Comparison of ENCODE assay signal across 1 cellular context in the genomic region with DNA sequence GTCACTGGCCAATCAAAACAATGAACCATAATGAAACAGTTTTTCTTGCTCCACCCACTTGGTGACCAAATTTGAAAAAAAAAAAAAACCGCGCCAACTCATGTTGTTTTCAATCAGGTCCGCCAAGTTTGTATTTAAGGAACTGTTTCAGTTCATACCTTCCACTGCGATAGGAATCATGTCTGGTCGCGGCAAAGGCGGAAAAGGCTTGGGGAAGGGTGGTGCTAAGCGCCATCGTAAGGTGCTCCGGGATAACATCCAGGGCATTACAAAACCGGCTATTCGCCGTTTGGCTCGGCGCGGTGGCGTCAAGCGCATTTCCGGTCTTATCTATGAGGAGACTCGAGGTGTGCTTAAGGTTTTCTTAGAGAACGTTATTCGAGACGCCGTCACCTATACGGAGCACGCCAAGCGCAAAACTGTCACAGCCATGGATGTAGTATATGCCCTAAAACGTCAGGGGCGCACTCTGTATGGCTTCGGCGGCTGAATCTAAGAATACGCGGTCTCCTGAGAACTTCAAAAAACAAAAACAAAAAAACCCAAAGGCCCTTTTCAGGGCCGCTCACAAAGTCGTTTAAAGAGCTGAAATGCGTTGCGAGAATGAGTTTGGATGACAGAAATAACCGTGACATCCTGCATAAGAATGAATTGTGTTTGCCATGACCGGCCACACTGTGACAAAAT.
TF ChIP-seq lines count a peak whose summit lies in the region.

No MANE protein-coding gene starts in this region.

TF ChIP-seq in H1, 55 proteins besides CTCF, POLR2A, EP300 and RAD21:
- TF ChIP-seq, protein P1, sequence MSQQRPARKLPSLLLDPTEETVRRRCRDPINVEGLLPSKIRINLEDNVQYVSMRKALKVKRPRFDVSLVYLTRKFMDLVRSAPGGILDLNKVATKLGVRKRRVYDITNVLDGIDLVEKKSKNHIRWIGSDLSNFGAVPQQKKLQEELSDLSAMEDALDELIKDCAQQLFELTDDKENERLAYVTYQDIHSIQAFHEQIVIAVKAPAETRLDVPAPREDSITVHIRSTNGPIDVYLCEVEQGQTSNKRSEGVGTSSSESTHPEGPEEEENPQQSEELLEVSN (IDR thresholded peaks at IDR 0.05) = peak; percentile 25; the same call in 1 of the 2 replicates
- TF ChIP-seq RFX5 (IDR thresholded peaks at IDR 0.05; ENCODE audit: borderline replicate concordance, low read depth, low read length) (no peak), CBX8 (IDR thresholded peaks at IDR 0.05; ENCODE audit: borderline replicate concordance, low read depth, low read length) (no peak), KDM4A (IDR thresholded peaks at IDR 0.05; ENCODE audit: low read depth, low read length, severe bottlenecking) (no peak), TCF12 (IDR thresholded peaks at IDR 0.05; ENCODE audit: low read depth, low read length) (0 out of 2 replicates have a peak, but pooled peaks have one; percentile 78), NRF1 (IDR thresholded peaks at IDR 0.05; ENCODE audit: low read depth, low read length) (no peak), GABPA (IDR thresholded peaks at IDR 0.05; ENCODE audit: borderline replicate concordance, insufficient read depth, low read length) (no peak), TAF7 (optimal IDR thresholded peaks at IDR 0.05; ENCODE audit: borderline replicate concordance, low read depth, low read length) (peak; percentile 98), KDM5A (IDR thresholded peaks at IDR 0.05; ENCODE audit: low read length) (no peak), SIN3A (conservative IDR thresholded peaks at IDR 0.05 in 1 of 2, IDR thresholded peaks at IDR 0.05 in 1 of 2; ENCODE audit: low read depth in 1 of 2, low read length in 2 of 2) (peak; percentile 81 to 84; a peak in 2 of 4 replicates), FOSL1 (IDR thresholded peaks at IDR 0.05; ENCODE audit: insufficient read depth, low read depth, low read length) (no peak), SRF (IDR thresholded peaks at IDR 0.05; ENCODE audit: low read depth, low read length) (peak; percentile 23; the same call in 1 of the 2 replicates), SP4 (IDR thresholded peaks at IDR 0.05; ENCODE audit: low read length) (peak; percentile 96), JUND (IDR thresholded peaks at IDR 0.05; ENCODE audit: low read length) (no peak), SIRT6 (IDR thresholded peaks at IDR 0.05; ENCODE audit: low read length) (no peak), ASH2L (IDR thresholded peaks at IDR 0.05; ENCODE audit: low read length) (no peak), BCL11A (IDR thresholded peaks at IDR 0.05; ENCODE audit: low read depth in 2 of 2, low read length in 2 of 2) (no peak), HDAC2 (IDR thresholded peaks at IDR 0.05; ENCODE audit: borderline replicate concordance in 1 of 2, low read depth in 2 of 2, low read length in 2 of 2) (no peak), SUZ12 (IDR thresholded peaks at IDR 0.05; ENCODE audit: low read length) (no peak), CBX5 (IDR thresholded peaks at IDR 0.05; ENCODE audit: low read depth, low read length) (no peak), CEBPB (IDR thresholded peaks at IDR 0.05; ENCODE audit: low read depth, low read length) (no peak), PHF8 (conservative IDR thresholded peaks at IDR 0.05; ENCODE audit: low read depth, low read length) (peak; percentile 62), EZH2 (IDR thresholded peaks at IDR 0.05; ENCODE audit: low read depth, low read length, severe bottlenecking) (no peak), SP1 (IDR thresholded peaks at IDR 0.05; ENCODE audit: low read depth, low read length) (peak; percentile 90), TBP (IDR thresholded peaks at IDR 0.05; ENCODE audit: low read depth, low read length) (peak; percentile 98), BACH1 (IDR thresholded peaks at IDR 0.05; ENCODE audit: low read length) (no peak), RNF2 (IDR thresholded peaks at IDR 0.05; ENCODE audit: borderline replicate concordance, low read depth, low read length, missing control alignments, poor library complexity, severe bottlenecking) (no peak), SP2 (IDR thresholded peaks at IDR 0.05; ENCODE audit: low read length) (peak; percentile 25; the same call in 1 of the 2 replicates), JUN (IDR thresholded peaks at IDR 0.05; ENCODE audit: low read depth, low read length) (no peak), CTBP2 (IDR thresholded peaks at IDR 0.05; ENCODE audit: borderline replicate concordance, insufficient read depth, insufficient read length, low read length) (no peak), RBBP5 (IDR thresholded peaks at IDR 0.05; ENCODE audit: borderline replicate concordance, low read depth, low read length) (peak; percentile 50; the same call in 1 of the 2 replicates), POLR2AphosphoS5 (IDR thresholded peaks at IDR 0.05; ENCODE audit: low read depth, low read length) (peak; percentile 100), TEAD4 (IDR thresholded peaks at IDR 0.05; ENCODE audit: low read depth, low read length) (no peak), HDAC6 (IDR thresholded peaks at IDR 0.05; ENCODE audit: low read depth, low read length) (no peak), TAF1 (IDR thresholded peaks at IDR 0.05; ENCODE audit: low read depth, low read length) (peak; percentile 99), MAFK (IDR thresholded peaks at IDR 0.05; ENCODE audit: low read depth, low read length) (peak; percentile 42; the same call in 1 of the 2 replicates), BRCA1 (IDR thresholded peaks at IDR 0.05; ENCODE audit: low read depth, low read length) (no peak), EGR1 (IDR thresholded peaks at IDR 0.05; ENCODE audit: borderline replicate concordance, low read depth, low read length) (no peak), POU5F1 (IDR thresholded peaks at IDR 0.05; ENCODE audit: low read depth, low read length) (0 out of 2 replicates have a peak, but pooled peaks have one; percentile 0), CREB1 (IDR thresholded peaks at IDR 0.05) (no peak), YY1 (IDR thresholded peaks at IDR 0.05; ENCODE audit: low read depth, low read length) (peak; percentile 78), ZNF274 (IDR thresholded peaks at IDR 0.05; ENCODE audit: borderline replicate concordance, extremely low read depth, low read length) (no peak), SIX5 (IDR thresholded peaks at IDR 0.05; ENCODE audit: low read depth, low read length) (no peak), RXRA (IDR thresholded peaks at IDR 0.05; ENCODE audit: insufficient read depth, low read depth, low read length) (no peak), CHD1 (IDR thresholded peaks at IDR 0.05; ENCODE audit: low read depth, low read length) (peak; percentile 59), GTF2F1 (IDR thresholded peaks at IDR 0.05; ENCODE audit: borderline replicate concordance, low read depth, low read length) (peak; percentile 95; the same call in 1 of the 2 replicates), KDM1A (IDR thresholded peaks at IDR 0.05; ENCODE audit: borderline replicate concordance, low read length) (no peak), NANOG (IDR thresholded peaks at IDR 0.05; ENCODE audit: insufficient read depth, low read depth, low read length, poor library complexity, severe bottlenecking) (no peak), SAP30 (IDR thresholded peaks at IDR 0.05; ENCODE audit: insufficient read depth, insufficient replicate concordance, low read length) (no peak), CHD2 (IDR thresholded peaks at IDR 0.05; ENCODE audit: low read length) (peak; percentile 81)
- TF ChIP-seq, protein P2, sequence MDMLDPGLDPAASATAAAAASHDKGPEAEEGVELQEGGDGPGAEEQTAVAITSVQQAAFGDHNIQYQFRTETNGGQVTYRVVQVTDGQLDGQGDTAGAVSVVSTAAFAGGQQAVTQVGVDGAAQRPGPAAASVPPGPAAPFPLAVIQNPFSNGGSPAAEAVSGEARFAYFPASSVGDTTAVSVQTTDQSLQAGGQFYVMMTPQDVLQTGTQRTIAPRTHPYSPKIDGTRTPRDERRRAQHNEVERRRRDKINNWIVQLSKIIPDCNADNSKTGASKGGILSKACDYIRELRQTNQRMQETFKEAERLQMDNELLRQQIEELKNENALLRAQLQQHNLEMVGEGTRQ (IDR thresholded peaks at IDR 0.05; ENCODE audit: low read length) = no peak
- TF ChIP-seq, protein P3, sequence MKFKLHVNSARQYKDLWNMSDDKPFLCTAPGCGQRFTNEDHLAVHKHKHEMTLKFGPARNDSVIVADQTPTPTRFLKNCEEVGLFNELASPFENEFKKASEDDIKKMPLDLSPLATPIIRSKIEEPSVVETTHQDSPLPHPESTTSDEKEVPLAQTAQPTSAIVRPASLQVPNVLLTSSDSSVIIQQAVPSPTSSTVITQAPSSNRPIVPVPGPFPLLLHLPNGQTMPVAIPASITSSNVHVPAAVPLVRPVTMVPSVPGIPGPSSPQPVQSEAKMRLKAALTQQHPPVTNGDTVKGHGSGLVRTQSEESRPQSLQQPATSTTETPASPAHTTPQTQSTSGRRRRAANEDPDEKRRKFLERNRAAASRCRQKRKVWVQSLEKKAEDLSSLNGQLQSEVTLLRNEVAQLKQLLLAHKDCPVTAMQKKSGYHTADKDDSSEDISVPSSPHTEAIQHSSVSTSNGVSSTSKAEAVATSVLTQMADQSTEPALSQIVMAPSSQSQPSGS (IDR thresholded peaks at IDR 0.05; ENCODE audit: low read length) = peak; percentile 97
- TF ChIP-seq, protein P4, sequence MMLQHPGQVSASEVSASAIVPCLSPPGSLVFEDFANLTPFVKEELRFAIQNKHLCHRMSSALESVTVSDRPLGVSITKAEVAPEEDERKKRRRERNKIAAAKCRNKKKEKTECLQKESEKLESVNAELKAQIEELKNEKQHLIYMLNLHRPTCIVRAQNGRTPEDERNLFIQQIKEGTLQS (IDR thresholded peaks at IDR 0.05; ENCODE audit: insufficient read depth, low read depth, low read length) = no peak
- TF ChIP-seq, protein P5, sequence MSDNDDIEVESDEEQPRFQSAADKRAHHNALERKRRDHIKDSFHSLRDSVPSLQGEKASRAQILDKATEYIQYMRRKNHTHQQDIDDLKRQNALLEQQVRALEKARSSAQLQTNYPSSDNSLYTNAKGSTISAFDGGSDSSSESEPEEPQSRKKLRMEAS (IDR thresholded peaks at IDR 0.05) = 0 out of 2 replicates have a peak, but pooled peaks have one; percentile 39
- TF ChIP-seq, protein P6, sequence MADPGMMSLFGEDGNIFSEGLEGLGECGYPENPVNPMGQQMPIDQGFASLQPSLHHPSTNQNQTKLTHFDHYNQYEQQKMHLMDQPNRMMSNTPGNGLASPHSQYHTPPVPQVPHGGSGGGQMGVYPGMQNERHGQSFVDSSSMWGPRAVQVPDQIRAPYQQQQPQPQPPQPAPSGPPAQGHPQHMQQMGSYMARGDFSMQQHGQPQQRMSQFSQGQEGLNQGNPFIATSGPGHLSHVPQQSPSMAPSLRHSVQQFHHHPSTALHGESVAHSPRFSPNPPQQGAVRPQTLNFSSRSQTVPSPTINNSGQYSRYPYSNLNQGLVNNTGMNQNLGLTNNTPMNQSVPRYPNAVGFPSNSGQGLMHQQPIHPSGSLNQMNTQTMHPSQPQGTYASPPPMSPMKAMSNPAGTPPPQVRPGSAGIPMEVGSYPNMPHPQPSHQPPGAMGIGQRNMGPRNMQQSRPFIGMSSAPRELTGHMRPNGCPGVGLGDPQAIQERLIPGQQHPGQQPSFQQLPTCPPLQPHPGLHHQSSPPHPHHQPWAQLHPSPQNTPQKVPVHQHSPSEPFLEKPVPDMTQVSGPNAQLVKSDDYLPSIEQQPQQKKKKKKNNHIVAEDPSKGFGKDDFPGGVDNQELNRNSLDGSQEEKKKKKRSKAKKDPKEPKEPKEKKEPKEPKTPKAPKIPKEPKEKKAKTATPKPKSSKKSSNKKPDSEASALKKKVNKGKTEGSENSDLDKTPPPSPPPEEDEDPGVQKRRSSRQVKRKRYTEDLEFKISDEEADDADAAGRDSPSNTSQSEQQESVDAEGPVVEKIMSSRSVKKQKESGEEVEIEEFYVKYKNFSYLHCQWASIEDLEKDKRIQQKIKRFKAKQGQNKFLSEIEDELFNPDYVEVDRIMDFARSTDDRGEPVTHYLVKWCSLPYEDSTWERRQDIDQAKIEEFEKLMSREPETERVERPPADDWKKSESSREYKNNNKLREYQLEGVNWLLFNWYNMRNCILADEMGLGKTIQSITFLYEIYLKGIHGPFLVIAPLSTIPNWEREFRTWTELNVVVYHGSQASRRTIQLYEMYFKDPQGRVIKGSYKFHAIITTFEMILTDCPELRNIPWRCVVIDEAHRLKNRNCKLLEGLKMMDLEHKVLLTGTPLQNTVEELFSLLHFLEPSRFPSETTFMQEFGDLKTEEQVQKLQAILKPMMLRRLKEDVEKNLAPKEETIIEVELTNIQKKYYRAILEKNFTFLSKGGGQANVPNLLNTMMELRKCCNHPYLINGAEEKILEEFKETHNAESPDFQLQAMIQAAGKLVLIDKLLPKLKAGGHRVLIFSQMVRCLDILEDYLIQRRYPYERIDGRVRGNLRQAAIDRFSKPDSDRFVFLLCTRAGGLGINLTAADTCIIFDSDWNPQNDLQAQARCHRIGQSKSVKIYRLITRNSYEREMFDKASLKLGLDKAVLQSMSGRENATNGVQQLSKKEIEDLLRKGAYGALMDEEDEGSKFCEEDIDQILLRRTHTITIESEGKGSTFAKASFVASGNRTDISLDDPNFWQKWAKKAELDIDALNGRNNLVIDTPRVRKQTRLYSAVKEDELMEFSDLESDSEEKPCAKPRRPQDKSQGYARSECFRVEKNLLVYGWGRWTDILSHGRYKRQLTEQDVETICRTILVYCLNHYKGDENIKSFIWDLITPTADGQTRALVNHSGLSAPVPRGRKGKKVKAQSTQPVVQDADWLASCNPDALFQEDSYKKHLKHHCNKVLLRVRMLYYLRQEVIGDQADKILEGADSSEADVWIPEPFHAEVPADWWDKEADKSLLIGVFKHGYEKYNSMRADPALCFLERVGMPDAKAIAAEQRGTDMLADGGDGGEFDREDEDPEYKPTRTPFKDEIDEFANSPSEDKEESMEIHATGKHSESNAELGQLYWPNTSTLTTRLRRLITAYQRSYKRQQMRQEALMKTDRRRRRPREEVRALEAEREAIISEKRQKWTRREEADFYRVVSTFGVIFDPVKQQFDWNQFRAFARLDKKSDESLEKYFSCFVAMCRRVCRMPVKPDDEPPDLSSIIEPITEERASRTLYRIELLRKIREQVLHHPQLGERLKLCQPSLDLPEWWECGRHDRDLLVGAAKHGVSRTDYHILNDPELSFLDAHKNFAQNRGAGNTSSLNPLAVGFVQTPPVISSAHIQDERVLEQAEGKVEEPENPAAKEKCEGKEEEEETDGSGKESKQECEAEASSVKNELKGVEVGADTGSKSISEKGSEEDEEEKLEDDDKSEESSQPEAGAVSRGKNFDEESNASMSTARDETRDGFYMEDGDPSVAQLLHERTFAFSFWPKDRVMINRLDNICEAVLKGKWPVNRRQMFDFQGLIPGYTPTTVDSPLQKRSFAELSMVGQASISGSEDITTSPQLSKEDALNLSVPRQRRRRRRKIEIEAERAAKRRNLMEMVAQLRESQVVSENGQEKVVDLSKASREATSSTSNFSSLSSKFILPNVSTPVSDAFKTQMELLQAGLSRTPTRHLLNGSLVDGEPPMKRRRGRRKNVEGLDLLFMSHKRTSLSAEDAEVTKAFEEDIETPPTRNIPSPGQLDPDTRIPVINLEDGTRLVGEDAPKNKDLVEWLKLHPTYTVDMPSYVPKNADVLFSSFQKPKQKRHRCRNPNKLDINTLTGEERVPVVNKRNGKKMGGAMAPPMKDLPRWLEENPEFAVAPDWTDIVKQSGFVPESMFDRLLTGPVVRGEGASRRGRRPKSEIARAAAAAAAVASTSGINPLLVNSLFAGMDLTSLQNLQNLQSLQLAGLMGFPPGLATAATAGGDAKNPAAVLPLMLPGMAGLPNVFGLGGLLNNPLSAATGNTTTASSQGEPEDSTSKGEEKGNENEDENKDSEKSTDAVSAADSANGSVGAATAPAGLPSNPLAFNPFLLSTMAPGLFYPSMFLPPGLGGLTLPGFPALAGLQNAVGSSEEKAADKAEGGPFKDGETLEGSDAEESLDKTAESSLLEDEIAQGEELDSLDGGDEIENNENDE (IDR thresholded peaks at IDR 0.05; ENCODE audit: insufficient replicate concordance, low read length) = no peak
